In genomic region chr11:126341760-126342161, GRCh38 we compare ENCODE assay signal across 10 cellular contexts. TPM values are rescaled to one million over a fixed set of nuclear protein-coding genes. Genes with fewer than 3 reads are reported as not detected.
DNase-seq lines count a peak whose midpoint lies in the region; ATAC-seq and TF ChIP-seq lines count a peak whose summit lies in the region.
"Had no signal": no experiment of that assay in that cellular context is flagged by ENCODE, and none has a peak within 500 bp of the region (broad histone marks: within the 10 kb centered on the region; RNA-seq: fewer than 3 reads in every experiment).

No MANE protein-coding gene starts in this region.

- H3K4me3 ChIP-seq in hepatocyte = no peak overlapping the region

- peak overlapping the region; percentile 57 for H3K27ac ChIP-seq in hepatocyte

- no peaks in the 10 kb centered on the region for H4K20me1 ChIP-seq in hepatocyte (ENCODE audit: insufficient read depth, poor library complexity, severe bottlenecking)

- H3K36me3 ChIP-seq in hepatocyte (replicated peaks; ENCODE audit: insufficient read depth, low read depth) = no peaks in the 10 kb centered on the region

- H3K27me3 ChIP-seq in hepatocyte = no peaks in the 10 kb centered on the region

- H3K9me3 Mint-ChIP-seq in activated naive CD8-positive, alpha-beta T cell treated with anti-CD3 and anti-CD28 coated beads for 36 hours = no peaks in the 10 kb centered on the region

- peaks cover 15% of the 10 kb centered on the region for H3K4me1 Mint-ChIP-seq in activated naive CD8-positive, alpha-beta T cell treated with anti-CD3 and anti-CD28 coated beads for 36 hours

- H3K36me3 Mint-ChIP-seq in activated naive CD8-positive, alpha-beta T cell treated with anti-CD3 and anti-CD28 coated beads for 36 hours = peaks cover 11% of the 10 kb centered on the region

- ATAC-seq in GM19035 (IDR thresholded peaks at IDR 0.05; ENCODE audit: unreplicated experiment) (no peak), GM18870 (IDR thresholded peaks at IDR 0.05; ENCODE audit: unreplicated experiment) (no peak)

- H2AFZ ChIP-seq in hepatocyte = no peak overlapping the region

- H3K4me1 ChIP-seq in hepatocyte (ENCODE audit: insufficient read depth) = peaks cover 42% of the 10 kb centered on the region

- no peaks in the 10 kb centered on the region for H3K9me2 ChIP-seq in hepatocyte (replicated peaks; ENCODE audit: insufficient read depth)

- DNase-seq in AG20443 (ENCODE audit: low spot score) = peak; percentile 34
- DNase-seq in HT1080 (ENCODE audit: low read depth) = peak; percentile 93
- DNase-seq in activated naive CD8-positive, alpha-beta T cell treated with anti-CD3 and anti-CD28 coated beads for 36 hours = no peak
- DNase-seq in hepatocyte (ENCODE audit: low spot score) = no peak
- DNase-seq in NCI-H146 treated with DMSO at 0.1 percent for 48 hours (lab: John Stamatoyannopoulos, UW; ENCODE audit: unreplicated experiment) = no peak
- DNase-seq in DMS79 treated with DMSO at 0.1 percent for 48 hours (lab: John Stamatoyannopoulos, UW) = no peak
- DNase-seq: anterior cingulate cortex, NCI-H187 treated with DMSO at 0.1 percent for 48 hours had no signal

- no peak overlapping the region for H3K4me3 Mint-ChIP-seq in activated naive CD8-positive, alpha-beta T cell treated with anti-CD3 and anti-CD28 coated beads for 36 hours

- TF ChIP-seq CTCF in hepatocyte (IDR thresholded peaks at IDR 0.05; ENCODE audit: poor library complexity) = no peak

- WGBS in hepatocyte (ENCODE audit: low lambda C conversion rate, missing lambda C conversion rate) = 54% methylated on average over 3 of the region's 3 CpGs

- no peaks in the 10 kb centered on the region for H3K79me2 ChIP-seq in hepatocyte

- no peaks in the 10 kb centered on the region for H3K27me3 Mint-ChIP-seq in activated naive CD8-positive, alpha-beta T cell treated with anti-CD3 and anti-CD28 coated beads for 36 hours

- H3K4me2 ChIP-seq in hepatocyte = peak overlapping the region; percentile 35

- no peaks in the 10 kb centered on the region for H3K9me3 ChIP-seq in hepatocyte (ENCODE audit: low read depth)

- peak overlapping the region; percentile 21 for H3K27ac Mint-ChIP-seq in activated naive CD8-positive, alpha-beta T cell treated with anti-CD3 and anti-CD28 coated beads for 36 hours

RNA-seq across cellular contexts. Expression of gene ST3GAL4, which starts 13.7 kb away (rescaled TPM):
- total RNA-seq in HT1080 (2014; rRNA removed; shearing (Covaris generic)) = 34.7 and 45.9 TPM in 2 replicates
- 40.6 and 41.2 TPM in 2 replicates for polyA plus RNA-seq in HT1080 (2015; cell fraction: cytosol; rRNA removed)
- 12.1 and 18.4 TPM in 2 replicates for polyA plus RNA-seq in HT1080 (2015; cell fraction: nucleus; rRNA removed)
- 10 to 100 TPM; 10.6 to 11.8 TPM for total RNA-seq in activated naive CD8-positive, alpha-beta T cell treated with anti-CD3 and anti-CD28 coated beads for 36 hours
- 25.2 and 31.5 TPM in 2 replicates for total RNA-seq in hepatocyte
- 31.0 and 33.5 TPM in 2 replicates for polyA plus RNA-seq in hepatocyte

RNA-seq across cellular contexts. Expression of gene DCPS, which starts 37.9 kb away (rescaled TPM):
- 29.3 and 37.4 TPM in 2 replicates for total RNA-seq in HT1080 (2014; rRNA removed; shearing (Covaris generic))
- 32.3 and 35.4 TPM in 2 replicates for polyA plus RNA-seq in HT1080 (2015; cell fraction: cytosol; rRNA removed)
- polyA plus RNA-seq in HT1080 (2015; cell fraction: nucleus; rRNA removed) = 18.0 and 20.6 TPM in 2 replicates
- 10 to 100 TPM; 29.1 to 29.3 TPM for total RNA-seq in activated naive CD8-positive, alpha-beta T cell treated with anti-CD3 and anti-CD28 coated beads for 36 hours
- total RNA-seq in hepatocyte = 6.5 and 6.9 TPM in 2 replicates
- 16.8 and 25.6 TPM in 2 replicates for polyA plus RNA-seq in hepatocyte

RNA-seq across cellular contexts. Expression of gene TIRAP, which starts 58.9 kb away (rescaled TPM):
- 3.3 and 3.6 TPM in 2 replicates for total RNA-seq in HT1080 (2014; rRNA removed; shearing (Covaris generic))
- 5.0 and 6.3 TPM in 2 replicates for polyA plus RNA-seq in HT1080 (2015; cell fraction: cytosol; rRNA removed)
- 4.2 and 5.6 TPM in 2 replicates for polyA plus RNA-seq in HT1080 (2015; cell fraction: nucleus; rRNA removed)
- 1 to 10 TPM; 4.7 to 5.2 TPM for total RNA-seq in activated naive CD8-positive, alpha-beta T cell treated with anti-CD3 and anti-CD28 coated beads for 36 hours
- 5.3 and 7.5 TPM in 2 replicates for total RNA-seq in hepatocyte
- polyA plus RNA-seq in hepatocyte = 3.2 and 6.4 TPM in 2 replicates

Comparison
In these comparisons a context has a peak if more than half of its experiments do, and no peak if none do; other contexts are left out.
1. DNase-seq: peak in AG20443 (single experiment) and HT1080 (single experiment); none in activated naive CD8-positive, alpha-beta T cell treated with anti-CD3 and anti-CD28 coated beads for 36 hours (single experiment), hepatocyte (single experiment), NCI-H146 treated with DMSO at 0.1 percent for 48 hours (single experiment) and DMS79 treated with DMSO at 0.1 percent for 48 hours (single experiment).